ENCODE assay signal across 10 cellular contexts in genomic region chr5:39231705-39232525, GRCh38. TPM values are rescaled to one million over a fixed set of nuclear protein-coding genes. Genes with fewer than 3 reads are reported as not detected.
DNase-seq lines count a peak whose midpoint lies in the region; ATAC-seq, FAIRE-seq and TF ChIP-seq lines count a peak whose summit lies in the region.
"Had no signal": no experiment of that assay in that cellular context is flagged by ENCODE, and none has a peak within 500 bp of the region (broad histone marks: within the 10 kb centered on the region; RNA-seq: fewer than 3 reads in every experiment).

No MANE protein-coding gene starts in this region.

- intact Hi-C loops in HepG2 (cut with micrococcal nuclease; ENCODE audit: unreplicated experiment) (no loop called here), testis (cut with DNase I; ENCODE audit: low total_unique reads) (no loop called here)

- TF ChIP-seq CTCF in HepG2 (CRISPR knock-in tag; IDR thresholded peaks at IDR 0.05) (no peak), testis (IDR thresholded peaks at IDR 0.05) (no peak)

- 0 out of 2 replicates have a peak overlapping the region, but pooled peaks have one; percentile 23 for H3K4me2 ChIP-seq in HepG2 (ENCODE audit: low read depth, low read length)

- H3K4me1 ChIP-seq in HepG2 (ENCODE audit: insufficient read depth, low read length) (peaks cover 15% of the 10 kb centered on the region), testis (no peaks in the 10 kb centered on the region)

- H2AFZ ChIP-seq in HepG2 (ENCODE audit: low read length): no peak overlapping the region

- TF ChIP-seq EP300 in HepG2 (IDR thresholded peaks at IDR 0.05; ENCODE audit: low read depth in 2 of 2, low read length in 2 of 2) (peak; percentile 12 to 51; a peak in 3 of 4 replicates), HepG2 (CRISPR knock-in tag; IDR thresholded peaks at IDR 0.05; ENCODE audit: borderline replicate concordance) (no peak)

- peak; percentile 53 for FAIRE-seq in HepG2 (lab: Jason Lieb, UNC)

- no peaks in the 10 kb centered on the region for H3K79me2 ChIP-seq in HepG2 (ENCODE audit: insufficient read depth, low read length)

- H3K27ac ChIP-seq in HepG2 (ENCODE audit: extremely low read length, insufficient read depth, low read length): no peak overlapping the region
- no peak overlapping the region for H3K27ac ChIP-seq in testis
- H3K27ac ChIP-seq: SK-N-MC, transverse colon had no signal

- TF ChIP-seq POLR2A in HepG2 (IDR thresholded peaks at IDR 0.05; ENCODE audit: insufficient read depth in 1 of 2, low read depth in 2 of 2, low read length in 2 of 2) (no peak), testis (IDR thresholded peaks at IDR 0.05) (no peak)

- peaks cover 14% of the 10 kb centered on the region for H3K4me1 Mint-ChIP-seq in activated naive CD4-positive, alpha-beta T cell treated with anti-CD3 and anti-CD28 coated beads, Interleukin-2, amount 10 ng/mL, durations not matched to agents 7 days and 5 days

- H3K36me3 ChIP-seq in HepG2 (replicated peaks in 1 of 2; ENCODE audit: control insufficient read depth in 1 of 2, insufficient read depth in 2 of 2, low read length in 2 of 2) (no peaks in the 10 kb centered on the region), testis (ENCODE audit: low read depth, missing control alignments) (no peaks in the 10 kb centered on the region)
- H3K36me3 ChIP-seq: transverse colon had no signal

- no peak overlapping the region for H3K4me3 Mint-ChIP-seq in activated naive CD4-positive, alpha-beta T cell treated with anti-CD3 and anti-CD28 coated beads, Interleukin-2, amount 10 ng/mL, durations not matched to agents 7 days and 5 days

- CTCF ChIA-PET in activated naive CD4-positive, alpha-beta T cell treated with anti-CD3 and anti-CD28 coated beads, Interleukin-2, amount 10 ng/mL, durations not matched to agents 7 days and 5 days (lab: Charles Lee): interaction anchor here (0.9 to 2.3 kb wide), 4 partner anchors 15 to 52 kb away, joined by 3 to 18 read pairs (median 10); no protein-coding TSS in a partner anchor
- CTCF ChIA-PET in HepG2 (lab: Yijun Ruan, JAX; ENCODE audit: low intra/inter-chr PET ratio, low total read pairs): no interaction called here

- H3K27me3 ChIP-seq in HepG2 (ENCODE audit: control insufficient read depth in 1 of 2, insufficient read depth in 2 of 2, low read length in 2 of 2) (no peaks in the 10 kb centered on the region), testis (no peaks in the 10 kb centered on the region)
- H3K27me3 ChIP-seq: transverse colon had no signal

- WGBS in HepG2 (ENCODE audit: low lambda C conversion rate): 6% methylated on average over 4 of the region's 4 CpGs
- 73 to 81% methylated on average over 4 of the region's 4 CpGs for WGBS in testis, 2 donors

- no TSS peak for BruUV-seq in HepG2 (replicated peaks; lab: Mats Ljungman, UMichigan)

- H3K36me3 Mint-ChIP-seq in activated naive CD4-positive, alpha-beta T cell treated with anti-CD3 and anti-CD28 coated beads, Interleukin-2, amount 10 ng/mL, durations not matched to agents 7 days and 5 days: no peaks in the 10 kb centered on the region

- H3K27ac Mint-ChIP-seq in activated naive CD4-positive, alpha-beta T cell treated with anti-CD3 and anti-CD28 coated beads, Interleukin-2, amount 10 ng/mL, durations not matched to agents 7 days and 5 days: peak overlapping the region; percentile 37

- in situ Hi-C loops in HepG2 (cut with HindIII; ENCODE audit: extremely low pct_ligation_motif_present, low pct_unique_long_range_greater_than_20kb): no loop called here

- no peaks in the 10 kb centered on the region for H3K9me3 Mint-ChIP-seq in activated naive CD4-positive, alpha-beta T cell treated with anti-CD3 and anti-CD28 coated beads, Interleukin-2, amount 10 ng/mL, durations not matched to agents 7 days and 5 days

- H3K27me3 Mint-ChIP-seq in activated naive CD4-positive, alpha-beta T cell treated with anti-CD3 and anti-CD28 coated beads, Interleukin-2, amount 10 ng/mL, durations not matched to agents 7 days and 5 days: no peaks in the 10 kb centered on the region

- ATAC-seq in HepG2 (peak; percentile 91), GM19023 (IDR thresholded peaks at IDR 0.05; ENCODE audit: unreplicated experiment) (no peak)

- POLR2A ChIA-PET in HepG2 (lab: Yijun Ruan, JAX): no interaction called here

- TF ChIP-seq RAD21 in HepG2 (CRISPR knock-in tag; IDR thresholded peaks at IDR 0.05): no peak

- H3K9ac ChIP-seq in HepG2 (ENCODE audit: insufficient read depth, low read depth, low read length): no peak overlapping the region

- no peaks in the 10 kb centered on the region for H4K20me1 ChIP-seq in HepG2 (ENCODE audit: insufficient read depth, low read length)

- H3K4me3 ChIP-seq in HepG2 (replicated peaks in 1 of 3; ENCODE audit: insufficient read depth in 1 of 3, low read depth in 2 of 3, low read length in 3 of 3) (no peak overlapping the region), testis (no peak overlapping the region)
- H3K4me3 ChIP-seq: SK-N-MC, transverse colon had no signal

- peak; percentile 49 for DNase-seq in Daoy (ENCODE audit: low read depth)
- DNase-seq in HCEC 1CT: peak; percentile 54
- no peak for DNase-seq in activated naive CD4-positive, alpha-beta T cell treated with anti-CD3 and anti-CD28 coated beads, Interleukin-2, amount 10 ng/mL, durations not matched to agents 7 days and 5 days
- peak; percentile 82 for DNase-seq in HepG2 (ENCODE audit: low spot score)
- DNase-seq in GM19238 (ENCODE audit: insufficient read length, low spot score): no peak
- DNase-seq in testis: no peak
- DNase-seq in dedifferentiated amniotic fluid mesenchymal stem cell (ENCODE audit: extremely low spot score): no peak
- DNase-seq: transverse colon had no signal

- H3K9me3 ChIP-seq in HepG2 (ENCODE audit: low read length) (no peaks in the 10 kb centered on the region), testis (no peaks in the 10 kb centered on the region)
- H3K9me3 ChIP-seq: transverse colon had no signal

TF ChIP-seq in HepG2, 621 proteins besides CTCF, POLR2A, EP300 and RAD21 (continues in another document):
- no peak for TF ChIP-seq TBL1XR1 (IDR thresholded peaks at IDR 0.05; ENCODE audit: borderline replicate concordance, low read length, partially characterized antibody)
- TF ChIP-seq ZNF570 (CRISPR knock-in tag; IDR thresholded peaks at IDR 0.05; ENCODE audit: borderline replicate concordance): no peak
- TF ChIP-seq ZNF501 (CRISPR knock-in tag; IDR thresholded peaks at IDR 0.05): no peak
- no peak for TF ChIP-seq KLF15 (CRISPR knock-in tag; IDR thresholded peaks at IDR 0.05; ENCODE audit: borderline replicate concordance)
- peak; percentile 100 for TF ChIP-seq SOX5 (CRISPR knock-in tag; IDR thresholded peaks at IDR 0.05; ENCODE audit: borderline replicate concordance)
- TF ChIP-seq, protein P1, sequence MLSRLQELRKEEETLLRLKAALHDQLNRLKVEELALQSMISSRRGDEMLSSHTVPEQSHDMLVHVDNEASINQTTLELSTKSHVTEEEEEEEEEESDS (CRISPR knock-in tag; IDR thresholded peaks at IDR 0.05; ENCODE audit: borderline replicate concordance): no peak
- no peak for TF ChIP-seq CHD2 (IDR thresholded peaks at IDR 0.05; ENCODE audit: low read depth, low read length)
- TF ChIP-seq FOXP1 (IDR thresholded peaks at IDR 0.05): no peak
- peak; percentile 20; the same call in 1 of the 2 replicates for TF ChIP-seq FOXP1 (CRISPR knock-in tag; IDR thresholded peaks at IDR 0.05)
- no peak for TF ChIP-seq ZNF468 (CRISPR knock-in tag; IDR thresholded peaks at IDR 0.05)
- TF ChIP-seq SAP130 (CRISPR knock-in tag; IDR thresholded peaks at IDR 0.05; ENCODE audit: low read depth): peak; percentile 19; the same call in 1 of the 2 replicates
- TF ChIP-seq NR2F2 (IDR thresholded peaks at IDR 0.05; ENCODE audit: borderline replicate concordance, low read depth): peak; percentile 86
- peak; percentile 52; the same call in 1 of the 2 replicates for TF ChIP-seq FOXA3 (CRISPR knock-in tag; IDR thresholded peaks at IDR 0.05)
- no peak for TF ChIP-seq ZNF414 (CRISPR knock-in tag; IDR thresholded peaks at IDR 0.05)
- TF ChIP-seq NFYB (CRISPR knock-in tag; IDR thresholded peaks at IDR 0.05): no peak

RNA-seq across cellular contexts. Expression of gene FYB1, which starts 12.6 kb away (rescaled TPM):
- total RNA-seq in Daoy (2014; rRNA removed; shearing (Covaris generic)): not detected in 2 replicates
- total RNA-seq in HepG2 (2016; rRNA removed; fragmentation: Illumina TruSeq; extraction: Trizol) (not detected in 2 replicates), testis (1 to 10 TPM; 2.5 to 8.6 TPM)
- total RNA-seq in HepG2 (2016; cell fraction: cytosol; rRNA removed; fragmentation: Illumina TruSeq; extraction: Trizol; ENCODE audit: low read depth): not detected in 2 replicates
- not detected in 2 replicates for total RNA-seq in HepG2 (2016; cell fraction: insoluble cytoplasmic fraction; rRNA removed; fragmentation: Illumina TruSeq; extraction: Trizol)
- not detected in 2 replicates for total RNA-seq in HepG2 (2016; cell fraction: membrane; rRNA removed; fragmentation: Illumina TruSeq; extraction: Trizol)
- total RNA-seq in HepG2 (2016; cell fraction: nucleus; rRNA removed; fragmentation: Illumina TruSeq; extraction: Trizol): not detected in 2 replicates
- polyA plus RNA-seq in HepG2 (2011; rRNA removed) (0.03 TPM in 1 of 2 replicates, not detected in the other), testis (ENCODE audit: insufficient read depth, low read depth, low replicate concordance) (6.0 TPM)
- not detected in 2 replicates for polyA plus RNA-seq in HepG2 (2011; cell fraction: cytosol; rRNA removed)
- 0.03 and 0.12 TPM in 2 replicates for polyA plus RNA-seq in HepG2 (2011; cell fraction: nucleus; rRNA removed)
- 0.11 TPM in 1 of 2 replicates, not detected in the other for polyA plus RNA-seq in HepG2 (2012)
- not detected in 2 replicates for polyA plus RNA-seq in HepG2 (2016; cell fraction: cytosol; fragmentation: Illumina TruSeq; extraction: Trizol; ENCODE audit: low read depth)
- not detected in 2 replicates for polyA plus RNA-seq in HepG2 (2016; cell fraction: insoluble cytoplasmic fraction; fragmentation: Illumina TruSeq; extraction: Trizol; ENCODE audit: low read depth)
- polyA plus RNA-seq in HepG2 (2016; cell fraction: membrane; fragmentation: Illumina TruSeq; extraction: Trizol; ENCODE audit: low read depth): not detected in 2 replicates
- not detected in 2 replicates for polyA plus RNA-seq in HepG2 (2016; cell fraction: nucleus; fragmentation: Illumina TruSeq; extraction: Trizol; ENCODE audit: insufficient read depth, low read depth)
- 0.28 TPM in 1 of 2 replicates, not detected in the other for polyA minus RNA-seq in HepG2 (2011; rRNA and poly(A)+ RNA removed; ENCODE audit: low replicate concordance)
- not detected in 2 replicates for polyA minus RNA-seq in HepG2 (2011; cell fraction: cytosol; rRNA and poly(A)+ RNA removed)
- 0.12 and 0.26 TPM in 2 replicates for polyA minus RNA-seq in HepG2 (2011; cell fraction: nucleus; rRNA and poly(A)+ RNA removed)

Comparison
In these comparisons a context has a peak if more than half of its experiments do, and no peak if none do; other contexts are left out.
1. DNase-seq: peak in Daoy (single experiment), HCEC 1CT (single experiment) and HepG2 (single experiment); none in activated naive CD4-positive, alpha-beta T cell treated with anti-CD3 and anti-CD28 coated beads, Interleukin-2, amount 10 ng/mL, durations not matched to agents 7 days and 5 days (single experiment), GM19238 (single experiment), testis (single experiment) and dedifferentiated amniotic fluid mesenchymal stem cell (single experiment).